In the genomic region with DNA sequence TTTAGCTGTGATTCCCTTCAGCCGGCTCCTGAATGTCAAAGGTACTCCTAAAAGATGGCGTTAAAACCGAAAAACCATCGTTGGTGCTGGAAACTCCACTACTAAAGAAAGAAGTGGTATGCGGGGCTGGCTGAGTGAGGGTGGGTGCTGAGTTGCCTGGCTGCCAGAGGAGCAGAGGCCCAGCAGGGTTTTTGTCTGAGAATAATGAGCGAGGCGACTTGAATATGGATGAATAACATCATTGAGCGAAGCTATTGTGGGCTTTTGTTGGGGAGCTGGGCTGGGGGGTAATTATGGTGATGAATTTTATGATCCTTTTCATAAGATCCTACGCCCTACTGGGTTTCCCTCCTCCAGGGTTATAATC, we compare ENCODE assay signal across 18 cellular contexts. TPM values are rescaled to one million over a fixed set of nuclear protein-coding genes. Genes with fewer than 3 reads are reported as not detected.
DNase-seq lines count a peak whose midpoint lies in the region; ATAC-seq, FAIRE-seq and TF ChIP-seq lines count a peak whose summit lies in the region.
"Had no signal": no experiment of that assay in that cellular context is flagged by ENCODE, and none has a peak within 500 bp of the region (broad histone marks: within the 10 kb centered on the region; RNA-seq: fewer than 3 reads in every experiment).

No MANE protein-coding gene starts in this region.

- H3K9me3 ChIP-seq in A673 (ENCODE audit: low read depth, low read length, poor library complexity, severe bottlenecking) (no peaks in the 10 kb centered on the region), psoas muscle (no peaks in the 10 kb centered on the region), small intestine (ENCODE audit: control insufficient read depth, low read depth) (no peaks in the 10 kb centered on the region)
- H3K9me3 ChIP-seq: A549, Caco-2 had no signal

- peak overlapping the region; percentile 92 for H3K4me3 Mint-ChIP-seq in WTC11
- H3K4me3 Mint-ChIP-seq: activated CD8-positive, alpha-beta T cell treated with anti-CD3 and anti-CD28 coated beads for 36 hours; central memory CD8-positive, alpha-beta T cell; IgD-negative memory B cell; naive B cell had no signal

- H3K9me3 Mint-ChIP-seq in WTC11 = no peaks in the 10 kb centered on the region
- H3K9me3 Mint-ChIP-seq: activated CD8-positive, alpha-beta T cell treated with anti-CD3 and anti-CD28 coated beads for 36 hours; central memory CD8-positive, alpha-beta T cell had no signal

- CTCF ChIA-PET in A673 (lab: Charles Lee) (no interaction called here), WTC11 (lab: Charles Lee) (interaction anchor here (0.9 kb wide), 1 partner anchor 69 kb away, joined by 3 read pairs; no protein-coding TSS in a partner anchor)

- DNase-seq in A673 (ENCODE audit: low spot score) = peak; percentile 83
- DNase-seq in WTC11 (ENCODE audit: low spot score) = peak; percentile 32
- DNase-seq in psoas muscle = no peak
- DNase-seq in NCI-H146 (lab: John Stamatoyannopoulos, UW) = no peak
- no peak for DNase-seq in D721Med (ENCODE audit: insufficient read length, low spot score)
- no peak for DNase-seq in small intestine
- DNase-seq: activated CD8-positive, alpha-beta T cell treated with anti-CD3 and anti-CD28 coated beads for 36 hours; Caco-2; erythroblast; kidney; naive B cell; NCI-H1417; NCI-H82 had no signal

- H3K27ac ChIP-seq in A673 (ENCODE audit: low read depth, low read length, poor library complexity, severe bottlenecking) (peak overlapping the region; percentile 51), psoas muscle (peak overlapping the region; percentile 17), small intestine (ENCODE audit: low read depth in 1 of 2, low read length in 1 of 2) (peak overlapping the region in 1 of 2 donors; percentile 36)
- H3K27ac ChIP-seq: A549 had no signal

- H3K4me1 ChIP-seq in A673 (ENCODE audit: insufficient read depth, low read length, poor library complexity, severe bottlenecking) (peaks cover 24% of the 10 kb centered on the region), psoas muscle (no peaks in the 10 kb centered on the region), small intestine (ENCODE audit: control insufficient read depth in 2 of 2, insufficient read depth in 1 of 2, low read depth in 1 of 2, low read length in 1 of 2) (no peaks in the 10 kb centered on the region)
- H3K4me1 ChIP-seq: A549 had no signal

- POLR2A ChIA-PET in A673 (lab: Charles Lee; ENCODE audit: low non-redundant PET) = no interaction called here
- POLR2A ChIA-PET in WTC11 (lab: Charles Lee) = no interaction called here

- H3K4me3 ChIP-seq in A673 (ENCODE audit: low read depth, low read length, poor library complexity, severe bottlenecking) (no peak overlapping the region), iPS-11a (ENCODE audit: low read depth, low read length) (peak overlapping the region; percentile 91), psoas muscle (no peak overlapping the region), small intestine (ENCODE audit: low read depth in 1 of 2, low read length in 2 of 2) (no peak overlapping the region)
- H3K4me3 ChIP-seq: A549 had no signal

- no peak for TF ChIP-seq CTCF in A673 (conservative IDR thresholded peaks at IDR 0.05; ENCODE audit: low read depth, low read length)
- no peak for TF ChIP-seq CTCF in WTC11 (IDR thresholded peaks at IDR 0.05)
- TF ChIP-seq CTCF in psoas muscle (IDR thresholded peaks at IDR 0.05) = no peak
- no peak for TF ChIP-seq CTCF in D721Med (IDR thresholded peaks at IDR 0.05; ENCODE audit: insufficient read depth, missing control alignments)

- intact Hi-C loops in A673 (cut with micrococcal nuclease; ENCODE audit: unreplicated experiment) (no loop called here), psoas muscle (cut with DNase I) (no loop called here)

- H3K36me3 Mint-ChIP-seq in WTC11 = peaks cover 11% of the 10 kb centered on the region
- H3K36me3 Mint-ChIP-seq: IgD-negative memory B cell, naive B cell had no signal

- H3K27ac Mint-ChIP-seq in WTC11 = peak overlapping the region; percentile 92
- H3K27ac Mint-ChIP-seq: activated CD8-positive, alpha-beta T cell treated with anti-CD3 and anti-CD28 coated beads for 36 hours; IgD-negative memory B cell; naive B cell had no signal

- H3K4me1 Mint-ChIP-seq in WTC11 = peaks cover 69% of the 10 kb centered on the region
- H3K4me1 Mint-ChIP-seq: central memory CD8-positive, alpha-beta T cell; IgD-negative memory B cell had no signal

- H3K27me3 ChIP-seq in A673 (replicated peaks; ENCODE audit: insufficient read depth, low read depth, low read length, poor library complexity) (peaks cover 5% of the 10 kb centered on the region), psoas muscle (ENCODE audit: insufficient read depth in 3 of 3, low read length in 2 of 3) (peaks cover 0 to 15% (median 0%) of the 10 kb centered on the region in 3 donors), small intestine (ENCODE audit: control insufficient read depth in 2 of 2, insufficient read depth in 2 of 2, low read length in 2 of 2) (peaks cover 8 to 9% of the 10 kb centered on the region in 2 donors)

- FAIRE-seq in D721Med (lab: Jason Lieb, UNC) (no peak), small intestine (lab: Jason Lieb, UNC) (no peak)
- FAIRE-seq: A549, kidney had no signal

- no TSS peak for BruUV-seq in A673 (replicated peaks; lab: Mats Ljungman, UMichigan)

- peaks cover 7% of the 10 kb centered on the region; the same call in 1 of the 2 replicates for H3K27me3 Mint-ChIP-seq in WTC11 (ENCODE audit: low read depth)

- WGBS in psoas muscle, 3 donors = 65 to 77% (median 75%) methylated on average over 9 of the region's 9 CpGs
- WGBS in small intestine, 3 donors = 59 to 69% (median 65%) methylated on average over 9 of the region's 9 CpGs

- peak; percentile 31 for ATAC-seq in WTC11
- ATAC-seq in psoas muscle = no peak
- ATAC-seq in HG03097 (IDR thresholded peaks at IDR 0.05; ENCODE audit: low FRiP score, unreplicated experiment) = no peak
- ATAC-seq: A549; activated CD8-positive, alpha-beta T cell treated with anti-CD3 and anti-CD28 coated beads for 36 hours had no signal

- H3K36me3 ChIP-seq in A673 (ENCODE audit: insufficient read depth, low read length, poor library complexity, severe bottlenecking) = no peaks in the 10 kb centered on the region
- H3K36me3 ChIP-seq in psoas muscle (ENCODE audit: insufficient read depth in 1 of 2, low read depth in 1 of 2) = no peaks in the 10 kb centered on the region
- no peaks in the 10 kb centered on the region for H3K36me3 ChIP-seq in small intestine (ENCODE audit: control insufficient read depth in 2 of 2, insufficient read depth in 2 of 2, low read length in 2 of 2)

TF ChIP-seq in WTC11, 78 proteins besides CTCF, POLR2A, EP300 and RAD21:
- TF ChIP-seq ZNF232 (CRISPR knock-in tag; IDR thresholded peaks at IDR 0.05) (no peak), TEAD1 (CRISPR knock-in tag; IDR thresholded peaks at IDR 0.05) (0 out of 2 replicates have a peak, but pooled peaks have one; percentile 36), ZNF423 (CRISPR knock-in tag; IDR thresholded peaks at IDR 0.05) (no peak), CBFB (CRISPR knock-in tag; IDR thresholded peaks at IDR 0.05; ENCODE audit: low read depth) (no peak), SMAD3 (CRISPR knock-in tag; IDR thresholded peaks at IDR 0.05; ENCODE audit: borderline replicate concordance) (0 out of 2 replicates have a peak, but pooled peaks have one; percentile 42)

RNA-seq across cellular contexts. Expression of a gene that starts 1.9 kb away (rescaled TPM):
- total RNA-seq in A673 (2021) (25.7 and 30.2 TPM in 2 replicates), WTC11 (2021) (128 to 158 TPM (median 135 TPM) in 3 replicates), psoas muscle (10 to 100 TPM; 22.4 to 33.8 (median 28.7) TPM)
- polyA plus RNA-seq in psoas muscle (10 to 100 TPM; 17.2 to 38.4 (median 18.6) TPM), small intestine (10 to 100 TPM in 1 of 3 donors, 1 to 10 TPM in 1, under 1 TPM in 1; 0.89 to 18.7 (median 2.2) TPM)
- total RNA-seq: activated CD8-positive, alpha-beta T cell treated with anti-CD3 and anti-CD28 coated beads for 36 hours; Caco-2 had no signal
- polyA plus RNA-seq: A549, IgD-negative memory B cell had no signal

Comparison
In these comparisons a context has a peak if more than half of its experiments do, and no peak if none do; other contexts are left out.
1. DNase-seq: peak in A673 (single experiment) and WTC11 (single experiment); none in psoas muscle (0 of 2), NCI-H146 (single experiment), D721Med (single experiment) and small intestine (single experiment).